Comparison of ENCODE assay signal across 10 cellular contexts in genomic region chr20:50512323-50512722, GRCh38. TPM values are rescaled to one million over a fixed set of nuclear protein-coding genes. Genes with fewer than 3 reads are reported as not detected.
A peak's percentile ranks its signal among the peaks of the same experiment; 100 is the strongest.
DNase-seq lines count a peak whose midpoint lies in the region; ATAC-seq, FAIRE-seq and TF ChIP-seq lines count a peak whose summit lies in the region.
"Had no signal": no experiment of that assay in that cellular context is flagged by ENCODE, and none has a peak within 500 bp of the region (broad histone marks: within the 10 kb centered on the region; RNA-seq: fewer than 3 reads in every experiment).

No MANE protein-coding gene starts in this region.

- peaks cover 0 to 2% (median 0%) of the 10 kb centered on the region in 8 donors for H3K9me3 Mint-ChIP-seq in CD4-positive, alpha-beta memory T cell
- H3K9me3 Mint-ChIP-seq in neural crest cell = no peaks in the 10 kb centered on the region

- no peak for FAIRE-seq in small intestine (lab: Jason Lieb, UNC)

- H3K27ac ChIP-seq in CD4-positive, alpha-beta memory T cell (ENCODE audit: low read depth, low read length) = peak overlapping the region; percentile 91
- H3K27ac ChIP-seq in OCI-LY3 (ENCODE audit: low read length) (peak overlapping the region; percentile 92), duodenal mucosa (ENCODE audit: low read depth, low read length) (peak overlapping the region; percentile 17), small intestine (ENCODE audit: low read depth in 1 of 2, low read length in 1 of 2) (no peak overlapping the region), prostate gland (no peak overlapping the region)

- H3K27ac Mint-ChIP-seq in CD4-positive, alpha-beta memory T cell = peak overlapping the region; percentile 41 to 96 (median 79)
- no peak overlapping the region for H3K27ac Mint-ChIP-seq in neural crest cell (ENCODE audit: unreplicated experiment)

- H3K4me3 ChIP-seq in CD4-positive, alpha-beta memory T cell (ENCODE audit: low read length in 2 of 2) = peak overlapping the region in 1 of 2 donors; percentile 91
- H3K4me3 ChIP-seq in OCI-LY3 (ENCODE audit: low read length) (peak overlapping the region; percentile 88), duodenal mucosa (ENCODE audit: low read depth in 1 of 2, low read length in 2 of 2) (peak overlapping the region; percentile 17 to 89), small intestine (ENCODE audit: low read depth in 1 of 2, low read length in 2 of 2) (peak overlapping the region in 1 of 2 donors; percentile 2), prostate gland (peak overlapping the region in 1 of 2 donors; percentile 100)

- H3K4me2 ChIP-seq in OCI-LY3 (ENCODE audit: low read length) = peak overlapping the region; percentile 93

- POLR2A ChIA-PET in CD4-positive, alpha-beta memory T cell (lab: Charles Lee; ENCODE audit: partially characterized antibody) = interaction anchor here (0.9 to 3.4 kb wide), 10 partner anchors 8 to 397 kb away, joined by 3 to 76 read pairs (median 6); partner anchors contain the start of gene CEBPB

- peaks cover 0 to 22% of the 10 kb centered on the region in 2 donors for H3K36me3 Mint-ChIP-seq in CD4-positive, alpha-beta memory T cell
- H3K36me3 Mint-ChIP-seq in neural crest cell (ENCODE audit: low read depth) = no peaks in the 10 kb centered on the region

- no peak for TF ChIP-seq POLR2A in prostate gland (IDR thresholded peaks at IDR 0.05)

- H3K27me3 ChIP-seq in CD4-positive, alpha-beta memory T cell (ENCODE audit: insufficient read depth, low read length) = no peaks in the 10 kb centered on the region
- H3K27me3 ChIP-seq in OCI-LY3 (ENCODE audit: low read depth, low read length) = no peaks in the 10 kb centered on the region
- no peaks in the 10 kb centered on the region for H3K27me3 ChIP-seq in duodenal mucosa (ENCODE audit: control insufficient read depth in 1 of 2, insufficient read depth in 2 of 2, low read length in 2 of 2)
- no peaks in the 10 kb centered on the region for H3K27me3 ChIP-seq in small intestine (ENCODE audit: control insufficient read depth in 2 of 2, insufficient read depth in 2 of 2, low read length in 2 of 2)
- H3K27me3 ChIP-seq in prostate gland (replicated peaks; ENCODE audit: insufficient read depth) = no peaks in the 10 kb centered on the region

- H3K9ac ChIP-seq in OCI-LY3 (ENCODE audit: low read length) (peak overlapping the region; percentile 80), duodenal mucosa (ENCODE audit: low read depth in 1 of 2, low read length in 2 of 2) (peak overlapping the region; percentile 7 to 30)

- peaks cover 72% of the 10 kb centered on the region for H3K4me1 ChIP-seq in CD4-positive, alpha-beta memory T cell (ENCODE audit: insufficient read depth, low read length)
- H3K4me1 ChIP-seq in OCI-LY3 (ENCODE audit: low read length) (peaks cover 43% of the 10 kb centered on the region), duodenal mucosa (ENCODE audit: control insufficient read depth in 1 of 2, insufficient read depth in 2 of 2, low read length in 2 of 2) (peaks cover 32 to 39% of the 10 kb centered on the region in 2 donors), small intestine (ENCODE audit: control insufficient read depth in 2 of 2, insufficient read depth in 1 of 2, low read depth in 1 of 2, low read length in 1 of 2) (peaks cover 3 to 17% of the 10 kb centered on the region in 2 donors), prostate gland (replicated peaks) (peaks cover 11% of the 10 kb centered on the region)

- intact Hi-C loops in CD4-positive, alpha-beta memory T cell (cut with micrococcal nuclease) = loop anchor here (2.0 kb wide), 1 partner anchor 16 kb away; no protein-coding TSS in a partner anchor
- intact Hi-C loops in prostate gland (cut with DNase I) = loop anchor here (5.0 kb wide), 1 partner anchor 60 kb away; no protein-coding TSS in a partner anchor

- TF ChIP-seq CTCF in OCI-LY3 (IDR thresholded peaks at IDR 0.05; ENCODE audit: low read depth, low read length) = no peak
- TF ChIP-seq CTCF in neural crest cell (conservative IDR thresholded peaks at IDR 0.05) = no peak
- TF ChIP-seq CTCF in prostate gland (IDR thresholded peaks at IDR 0.05) = no peak

- H3K4me3 Mint-ChIP-seq in CD4-positive, alpha-beta memory T cell = peak overlapping the region; percentile 94 to 98 (median 96)
- peak overlapping the region; percentile 98 for H3K4me3 Mint-ChIP-seq in neural crest cell

- DNase-seq in CD4-positive, alpha-beta memory T cell = no peak
- DNase-seq in neural crest cell (ENCODE audit: low read depth, low spot score) = no peak
- no peak for DNase-seq in DMS 273 treated with DMSO at 0.1 percent for 48 hours (lab: John Stamatoyannopoulos, UW)
- DNase-seq in small intestine = no peak
- DNase-seq in prostate gland (ENCODE audit: low spot score) = no peak
- DNase-seq: HCEC 1CT, hypothalamus had no signal

- CTCF ChIA-PET in CD4-positive, alpha-beta memory T cell (lab: Charles Lee; ENCODE audit: partially characterized antibody) = interaction anchor here (0.9 to 4.1 kb wide), 13 partner anchors 8 to 237 kb away, joined by 3 to 21 read pairs (median 6); no protein-coding TSS in a partner anchor

- peaks cover 52 to 78% (median 64%) of the 10 kb centered on the region in 4 donors for H3K4me1 Mint-ChIP-seq in CD4-positive, alpha-beta memory T cell
- peaks cover 66% of the 10 kb centered on the region for H3K4me1 Mint-ChIP-seq in neural crest cell

- ATAC-seq in GM19035 (IDR thresholded peaks at IDR 0.05; ENCODE audit: unreplicated experiment) = no peak

- H4K20me1 ChIP-seq in OCI-LY3 (ENCODE audit: insufficient read depth, low read length) = peaks cover 26% of the 10 kb centered on the region

- no peaks in the 10 kb centered on the region for H3K9me3 ChIP-seq in CD4-positive, alpha-beta memory T cell (ENCODE audit: control insufficient read depth in 1 of 2, low read length in 2 of 2)
- no peaks in the 10 kb centered on the region for H3K9me3 ChIP-seq in OCI-LY3 (ENCODE audit: insufficient read depth, low read length)
- H3K9me3 ChIP-seq in duodenal mucosa (ENCODE audit: control insufficient read depth in 1 of 2, low read length in 2 of 2) = no peaks in the 10 kb centered on the region
- H3K9me3 ChIP-seq in small intestine (ENCODE audit: control insufficient read depth, low read depth) = no peaks in the 10 kb centered on the region
- no peaks in the 10 kb centered on the region for H3K9me3 ChIP-seq in prostate gland

- no peaks in the 10 kb centered on the region for H3K27me3 Mint-ChIP-seq in CD4-positive, alpha-beta memory T cell
- H3K27me3 Mint-ChIP-seq in neural crest cell (ENCODE audit: low read depth) = no peaks in the 10 kb centered on the region

- WGBS in small intestine, 3 donors = 73 to 78% (median 74%) methylated on average over 1 of the region's 1 CpG
- WGBS in prostate gland = 76% methylated on average over 1 of the region's 1 CpG

- peaks cover 77% of the 10 kb centered on the region for H3K79me2 ChIP-seq in OCI-LY3 (ENCODE audit: low read length)

- no peak overlapping the region for H2AFZ ChIP-seq in OCI-LY3 (ENCODE audit: low read depth, low read length)

- H3K36me3 ChIP-seq in CD4-positive, alpha-beta memory T cell (ENCODE audit: insufficient read depth, low read length) = no peaks in the 10 kb centered on the region
- H3K36me3 ChIP-seq in OCI-LY3 (replicated peaks; ENCODE audit: low read depth, low read length) (peaks cover 41% of the 10 kb centered on the region), duodenal mucosa (ENCODE audit: control insufficient read depth in 1 of 2, insufficient read depth in 2 of 2, low read length in 2 of 2) (no peaks in the 10 kb centered on the region), small intestine (ENCODE audit: control insufficient read depth in 2 of 2, insufficient read depth in 2 of 2, low read length in 2 of 2) (no peaks in the 10 kb centered on the region), prostate gland (no peaks in the 10 kb centered on the region)

RNA-seq across cellular contexts. Expression of gene PTPN1, which starts 2.1 kb away (rescaled TPM):
- 10 to 100 TPM; 59.5 to 61.5 TPM for total RNA-seq in CD4-positive, alpha-beta memory T cell
- 10 to 100 TPM; 21.0 to 41.0 TPM for polyA plus RNA-seq in CD4-positive, alpha-beta memory T cell
- total RNA-seq in neural crest cell (43.3 and 43.8 TPM in 2 replicates), prostate gland (10 to 100 TPM; 28.5 to 46.6 TPM)
- polyA plus RNA-seq in small intestine = 10 to 100 TPM in 1 of 3 donors, 1 to 10 TPM in 2; 6.5 to 16.6 (median 8.6) TPM

Comparison
In these comparisons a context has a peak if more than half of its experiments do, and no peak if none do; other contexts are left out.
1. H3K27ac ChIP-seq: peak in CD4-positive, alpha-beta memory T cell (single experiment), OCI-LY3 (single experiment) and duodenal mucosa (single experiment); none in small intestine (0 of 2) and prostate gland (0 of 2).